Comparison of ENCODE assay signal across 1 cellular context in the genomic region with DNA sequence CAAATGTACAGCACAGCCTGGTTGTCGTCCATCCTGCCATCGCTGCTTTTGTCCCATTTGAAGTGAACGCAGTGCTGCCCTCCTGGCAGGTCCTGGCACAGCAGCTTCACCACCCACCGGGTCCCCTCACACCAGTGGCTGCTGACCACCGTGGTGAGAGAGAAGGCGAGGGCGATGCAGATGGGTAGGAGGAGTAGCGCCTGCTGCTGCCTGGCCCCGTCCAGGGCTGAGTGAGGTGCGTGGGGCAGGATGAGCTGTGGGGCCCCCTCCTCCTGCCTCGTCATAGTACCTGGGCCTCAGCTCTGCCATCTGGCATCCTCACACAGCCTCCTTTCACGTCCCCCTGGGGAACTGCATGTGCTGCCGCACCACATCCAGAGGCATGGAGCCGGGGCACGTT.
TF ChIP-seq lines count a peak whose summit lies in the region.

No MANE protein-coding gene starts in this region.

TF ChIP-seq in GM23338, 12 proteins besides CTCF, POLR2A, EP300 and RAD21 (continued from another document):
- TF ChIP-seq, protein P1, sequence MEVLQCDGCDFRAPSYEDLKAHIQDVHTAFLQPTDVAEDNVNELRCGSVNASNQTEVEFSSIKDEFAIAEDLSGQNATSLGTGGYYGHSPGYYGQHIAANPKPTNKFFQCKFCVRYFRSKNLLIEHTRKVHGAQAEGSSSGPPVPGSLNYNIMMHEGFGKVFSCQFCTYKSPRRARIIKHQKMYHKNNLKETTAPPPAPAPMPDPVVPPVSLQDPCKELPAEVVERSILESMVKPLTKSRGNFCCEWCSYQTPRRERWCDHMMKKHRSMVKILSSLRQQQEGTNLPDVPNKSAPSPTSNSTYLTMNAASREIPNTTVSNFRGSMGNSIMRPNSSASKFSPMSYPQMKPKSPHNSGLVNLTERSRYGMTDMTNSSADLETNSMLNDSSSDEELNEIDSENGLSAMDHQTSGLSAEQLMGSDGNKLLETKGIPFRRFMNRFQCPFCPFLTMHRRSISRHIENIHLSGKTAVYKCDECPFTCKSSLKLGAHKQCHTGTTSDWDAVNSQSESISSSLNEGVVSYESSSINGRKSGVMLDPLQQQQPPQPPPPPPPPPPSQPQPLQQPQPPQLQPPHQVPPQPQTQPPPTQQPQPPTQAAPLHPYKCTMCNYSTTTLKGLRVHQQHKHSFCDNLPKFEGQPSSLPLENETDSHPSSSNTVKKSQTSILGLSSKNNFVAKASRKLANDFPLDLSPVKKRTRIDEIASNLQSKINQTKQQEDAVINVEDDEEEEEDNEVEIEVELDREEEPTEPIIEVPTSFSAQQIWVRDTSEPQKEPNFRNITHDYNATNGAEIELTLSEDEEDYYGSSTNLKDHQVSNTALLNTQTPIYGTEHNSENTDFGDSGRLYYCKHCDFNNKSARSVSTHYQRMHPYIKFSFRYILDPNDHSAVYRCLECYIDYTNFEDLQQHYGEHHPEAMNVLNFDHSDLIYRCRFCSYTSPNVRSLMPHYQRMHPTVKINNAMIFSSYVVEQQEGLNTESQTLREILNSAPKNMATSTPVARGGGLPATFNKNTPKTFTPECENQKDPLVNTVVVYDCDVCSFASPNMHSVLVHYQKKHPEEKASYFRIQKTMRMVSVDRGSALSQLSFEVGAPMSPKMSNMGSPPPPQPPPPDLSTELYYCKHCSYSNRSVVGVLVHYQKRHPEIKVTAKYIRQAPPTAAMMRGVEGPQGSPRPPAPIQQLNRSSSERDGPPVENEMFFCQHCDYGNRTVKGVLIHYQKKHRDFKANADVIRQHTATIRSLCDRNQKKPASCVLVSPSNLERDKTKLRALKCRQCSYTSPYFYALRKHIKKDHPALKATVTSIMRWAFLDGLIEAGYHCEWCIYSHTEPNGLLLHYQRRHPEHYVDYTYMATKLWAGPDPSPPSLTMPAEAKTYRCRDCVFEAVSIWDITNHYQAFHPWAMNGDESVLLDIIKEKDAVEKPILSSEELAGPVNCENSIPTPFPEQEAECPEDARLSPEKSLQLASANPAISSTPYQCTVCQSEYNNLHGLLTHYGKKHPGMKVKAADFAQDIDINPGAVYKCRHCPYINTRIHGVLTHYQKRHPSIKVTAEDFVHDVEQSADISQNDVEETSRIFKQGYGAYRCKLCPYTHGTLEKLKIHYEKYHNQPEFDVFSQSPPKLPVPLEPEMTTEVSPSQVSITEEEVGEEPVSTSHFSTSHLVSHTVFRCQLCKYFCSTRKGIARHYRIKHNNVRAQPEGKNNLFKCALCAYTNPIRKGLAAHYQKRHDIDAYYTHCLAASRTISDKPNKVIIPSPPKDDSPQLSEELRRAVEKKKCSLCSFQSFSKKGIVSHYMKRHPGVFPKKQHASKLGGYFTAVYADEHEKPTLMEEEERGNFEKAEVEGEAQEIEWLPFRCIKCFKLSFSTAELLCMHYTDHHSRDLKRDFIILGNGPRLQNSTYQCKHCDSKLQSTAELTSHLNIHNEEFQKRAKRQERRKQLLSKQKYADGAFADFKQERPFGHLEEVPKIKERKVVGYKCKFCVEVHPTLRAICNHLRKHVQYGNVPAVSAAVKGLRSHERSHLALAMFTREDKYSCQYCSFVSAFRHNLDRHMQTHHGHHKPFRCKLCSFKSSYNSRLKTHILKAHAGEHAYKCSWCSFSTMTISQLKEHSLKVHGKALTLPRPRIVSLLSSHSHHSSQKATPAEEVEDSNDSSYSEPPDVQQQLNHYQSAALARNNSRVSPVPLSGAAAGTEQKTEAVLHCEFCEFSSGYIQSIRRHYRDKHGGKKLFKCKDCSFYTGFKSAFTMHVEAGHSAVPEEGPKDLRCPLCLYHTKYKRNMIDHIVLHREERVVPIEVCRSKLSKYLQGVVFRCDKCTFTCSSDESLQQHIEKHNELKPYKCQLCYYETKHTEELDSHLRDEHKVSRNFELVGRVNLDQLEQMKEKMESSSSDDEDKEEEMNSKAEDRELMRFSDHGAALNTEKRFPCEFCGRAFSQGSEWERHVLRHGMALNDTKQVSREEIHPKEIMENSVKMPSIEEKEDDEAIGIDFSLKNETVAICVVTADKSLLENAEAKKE (CRISPR knock-in tag; IDR thresholded peaks at IDR 0.05): no peak
- TF ChIP-seq NANOG (IDR thresholded peaks at IDR 0.05; ENCODE audit: borderline replicate concordance): no peak
- TF ChIP-seq CREB1 (CRISPR knock-in tag; IDR thresholded peaks at IDR 0.05; ENCODE audit: low read depth): no peak
